20 cellular contexts compared by ENCODE assay signal in genomic region chr18:74861154-74861553, GRCh38.
A peak's percentile ranks its signal among the peaks of the same experiment; 100 is the strongest.
DNase-seq lines count a peak whose midpoint lies in the region; TF ChIP-seq lines count a peak whose summit lies in the region.
"Had no signal": no experiment of that assay in that cellular context is flagged by ENCODE, and none has a peak within 500 bp of the region (broad histone marks: within the 10 kb centered on the region; RNA-seq: fewer than 3 reads in every experiment).

No MANE protein-coding gene starts in this region.

- H3K4me3 Mint-ChIP-seq in activated naive CD8-positive, alpha-beta T cell treated with anti-CD3 and anti-CD28 coated beads for 36 hours = no peak overlapping the region
- H3K4me3 Mint-ChIP-seq: CD8-positive, alpha-beta T cell; H9; neural crest cell; stimulated activated naive CD8-positive, alpha-beta T cell treated with anti-CD3 and anti-CD28 coated beads, Interleukin-15, amount 100 ng/mL, for 72 hours had no signal

- no peaks in the 10 kb centered on the region for H3K27me3 Mint-ChIP-seq in activated naive CD8-positive, alpha-beta T cell treated with anti-CD3 and anti-CD28 coated beads for 36 hours
- H3K27me3 Mint-ChIP-seq: stimulated activated naive CD8-positive, alpha-beta T cell treated with anti-CD3 and anti-CD28 coated beads, Interleukin-15, amount 100 ng/mL, for 72 hours had no signal

- no peaks in the 10 kb centered on the region for H3K9me3 Mint-ChIP-seq in activated naive CD8-positive, alpha-beta T cell treated with anti-CD3 and anti-CD28 coated beads for 36 hours
- H3K9me3 Mint-ChIP-seq: CD8-positive, alpha-beta T cell; H9; neural crest cell; stimulated activated naive CD8-positive, alpha-beta T cell treated with anti-CD3 and anti-CD28 coated beads, Interleukin-15, amount 100 ng/mL, for 72 hours had no signal

- CTCF ChIA-PET in AG04449 (lab: Yijun Ruan, JAX) = no interaction called here

- POLR2A ChIA-PET in AG04449 (lab: Yijun Ruan, JAX) = no interaction called here

- TF ChIP-seq CTCF in AG04449 (IDR thresholded peaks at IDR 0.05; ENCODE audit: insufficient read depth, low read length, missing control alignments) (no peak), cardiac fibroblast (IDR thresholded peaks at IDR 0.05; ENCODE audit: low read depth, low read length) (no peak)

- peak; percentile 12 for DNase-seq in AG04449 (ENCODE audit: low read depth, low spot score)
- DNase-seq in M059J (ENCODE audit: low read depth) = peak; percentile 7
- DNase-seq in cardiac fibroblast (ENCODE audit: low read depth in 2 of 2) = peak; percentile 11 to 26
- peak; percentile 57 for DNase-seq in islet precursor cell
- no peak for DNase-seq in NOMO-1 (lab: John Stamatoyannopoulos, UW; ENCODE audit: unreplicated experiment in 2 of 2)
- no peak for DNase-seq in amygdala (lab: John Stamatoyannopoulos, UW)
- no peak for DNase-seq in activated naive CD8-positive, alpha-beta T cell treated with anti-CD3 and anti-CD28 coated beads for 36 hours
- no peak for DNase-seq in cerebellar cortex (ENCODE audit: low spot score)
- DNase-seq: activated CD4-positive, alpha-beta T cell treated with anti-CD3 and anti-CD28 coated beads for 1 hour; activated gamma-delta T cell treated with Interleukin-2 at 50 U/mL for 16 hours; CD8-positive, alpha-beta T cell; dermis blood vessel endothelial cell; DND-41; H9; NCI-H1436; NCI-H2227 treated with DMSO at 0.1 percent for 48 hours; SIG-M5; stimulated activated naive CD8-positive, alpha-beta T cell treated with anti-CD3 and anti-CD28 coated beads, Interleukin-15, amount 100 ng/mL, for 72 hours had no signal

- no peaks in the 10 kb centered on the region for H3K36me3 Mint-ChIP-seq in activated naive CD8-positive, alpha-beta T cell treated with anti-CD3 and anti-CD28 coated beads for 36 hours

- no peak overlapping the region for H3K27ac Mint-ChIP-seq in activated naive CD8-positive, alpha-beta T cell treated with anti-CD3 and anti-CD28 coated beads for 36 hours
- H3K27ac Mint-ChIP-seq: CD8-positive, alpha-beta T cell; H9; stimulated activated naive CD8-positive, alpha-beta T cell treated with anti-CD3 and anti-CD28 coated beads, Interleukin-15, amount 100 ng/mL, for 72 hours had no signal

- peaks cover 3% of the 10 kb centered on the region for H3K4me1 Mint-ChIP-seq in activated naive CD8-positive, alpha-beta T cell treated with anti-CD3 and anti-CD28 coated beads for 36 hours
- H3K4me1 Mint-ChIP-seq: stimulated activated naive CD8-positive, alpha-beta T cell treated with anti-CD3 and anti-CD28 coated beads, Interleukin-15, amount 100 ng/mL, for 72 hours had no signal

- no peak overlapping the region for H3K4me3 ChIP-seq in AG04449 (ENCODE audit: low read depth, low read length)
- H3K4me3 ChIP-seq in cardiac fibroblast (replicated peaks in 1 of 2; ENCODE audit: low read depth in 2 of 2, low read length in 2 of 2) = no peak overlapping the region
- H3K4me3 ChIP-seq: A549 had no signal

Comparison
In these comparisons a context has a peak if more than half of its experiments do, and no peak if none do; other contexts are left out.
1. DNase-seq: peak in AG04449 (single experiment), M059J (single experiment), cardiac fibroblast (2 of 2) and islet precursor cell (single experiment); none in NOMO-1 (0 of 2), amygdala (0 of 56), activated naive CD8-positive, alpha-beta T cell treated with anti-CD3 and anti-CD28 coated beads for 36 hours (single experiment) and cerebellar cortex (single experiment).